Comparison of ENCODE assay signal across 34 cellular contexts in the genomic region with DNA sequence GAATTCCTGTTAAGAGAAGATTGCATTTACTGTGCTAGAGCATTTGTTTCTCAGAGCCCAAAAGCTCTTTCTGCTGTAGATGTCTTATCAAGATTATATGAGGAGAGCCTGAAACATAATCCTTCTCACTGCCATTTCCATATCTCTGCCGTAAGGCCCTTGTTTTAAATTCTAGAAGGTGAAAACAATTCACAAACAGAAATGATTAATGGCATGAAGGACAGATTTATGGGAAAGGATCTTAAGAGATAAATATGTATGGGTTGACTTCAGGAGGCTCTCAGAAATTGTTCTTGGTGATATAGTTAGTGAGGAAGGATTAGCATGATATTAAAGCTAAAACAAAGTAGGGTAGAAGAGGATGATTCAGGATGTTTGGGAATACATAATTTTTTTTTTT. TPM values are rescaled to one million over a fixed set of nuclear protein-coding genes. Genes with fewer than 3 reads are reported as not detected.
"Had no signal": no experiment of that assay in that cellular context is flagged by ENCODE, and none has a peak within 500 bp of the region (broad histone marks: within the 10 kb centered on the region; RNA-seq: fewer than 3 reads in every experiment).

No MANE protein-coding gene starts in this region.

- DNase-seq: activated CD4-positive, alpha-beta memory T cell treated with anti-CD3 and anti-CD28 coated beads for 36 hours; activated CD4-positive, alpha-beta T cell treated with anti-CD3 and anti-CD28 coated beads for 36 hours; activated CD4-positive, alpha-beta T cell treated with anti-CD3 and anti-CD28 coated beads, Interleukin-2, amount 10 ng/mL, durations not matched to agents 24 days and 14 days; activated CD4-positive, CD25-positive, alpha-beta regulatory T cell; activated CD4-positive, CD25-positive, alpha-beta regulatory T cell treated with anti-CD3 and anti-CD28 coated beads, Interleukin-2, amount 50 U/mL, for 72 hours; activated CD8-positive, alpha-beta memory T cell treated with anti-CD3 and anti-CD28 coated beads, Interleukin-2, amount 10 ng/mL, durations not matched to agents 7 days and 5 days; activated CD8-positive, alpha-beta memory T cell treated with anti-CD3 and anti-CD28 coated beads, Interleukin-2, amount 50 U/mL, for 4 hours; activated CD8-positive, alpha-beta T cell treated with anti-CD3 and anti-CD28 coated beads, Interleukin-2, amount 10 ng/mL, durations not matched to agents 7 days and 5 days; activated gamma-delta T cell; activated naive CD4-positive, alpha-beta T cell; activated naive CD4-positive, alpha-beta T cell treated with anti-CD3 and anti-CD28 coated beads, Interleukin-2, amount 10 ng/mL, durations not matched to agents 7 days and 5 days; activated naive CD8-positive, alpha-beta T cell treated with anti-CD3 and anti-CD28 coated beads, Interleukin-2, amount 10 ng/mL, durations not matched to agents 7 days and 5 days; activated T-cell treated with anti-CD3 and anti-CD28 coated beads, Interleukin-2, amount 50 U/mL, for 1 hour; activated T-cell treated with anti-CD3 and anti-CD28 coated beads, Interleukin-2, amount 50 U/mL, for 48 hours; central memory CD4-positive, alpha-beta T cell; cerebellar nuclear complex; dorsolateral prefrontal cortex; effector memory CD4-positive, alpha-beta T cell; endodermal cell; foreskin fibroblast; heart left ventricle; T-helper 17 cell; T1000 had no signal

- H3K4me1 ChIP-seq: ascending aorta, breast epithelium had no signal

- FAIRE-seq: frontal cortex had no signal

- H3K4me3 ChIP-seq: ascending aorta, breast epithelium, cardiac muscle cell, coronary artery, dorsolateral prefrontal cortex, heart left ventricle had no signal

- H3K27me3 ChIP-seq: ascending aorta, breast epithelium, cardiac muscle cell, heart left ventricle had no signal

- H3K27me3 Mint-ChIP-seq: activated CD4-positive, alpha-beta memory T cell treated with anti-CD3 and anti-CD28 coated beads for 36 hours; activated CD4-positive, alpha-beta T cell treated with anti-CD3 and anti-CD28 coated beads for 36 hours; activated CD4-positive, alpha-beta T cell treated with anti-CD3 and anti-CD28 coated beads, Interleukin-2, amount 10 ng/mL, durations not matched to agents 24 days and 14 days; activated CD8-positive, alpha-beta memory T cell treated with anti-CD3 and anti-CD28 coated beads, Interleukin-2, amount 10 ng/mL, durations not matched to agents 7 days and 5 days; activated naive CD4-positive, alpha-beta T cell treated with anti-CD3 and anti-CD28 coated beads, Interleukin-2, amount 10 ng/mL, durations not matched to agents 7 days and 5 days; activated naive CD8-positive, alpha-beta T cell treated with anti-CD3 and anti-CD28 coated beads, Interleukin-2, amount 10 ng/mL, durations not matched to agents 7 days and 5 days had no signal

- ATAC-seq: activated CD4-positive, alpha-beta T cell treated with anti-CD3 and anti-CD28 coated beads for 36 hours; activated CD8-positive, alpha-beta memory T cell treated with anti-CD3 and anti-CD28 coated beads, Interleukin-2, amount 10 ng/mL, durations not matched to agents 7 days and 5 days; activated CD8-positive, alpha-beta T cell treated with anti-CD3 and anti-CD28 coated beads, Interleukin-2, amount 10 ng/mL, durations not matched to agents 7 days and 5 days; activated naive CD4-positive, alpha-beta T cell treated with anti-CD3 and anti-CD28 coated beads, Interleukin-2, amount 50 U/mL, for 72 hours; esophagus mucosa; heart left ventricle; T-helper 17 cell had no signal

- H3K36me3 ChIP-seq: ascending aorta, breast epithelium, cardiac muscle cell, heart left ventricle had no signal

- H3K9me3 ChIP-seq: ascending aorta, breast epithelium had no signal

- H3K9me3 Mint-ChIP-seq: activated CD4-positive, alpha-beta memory T cell treated with anti-CD3 and anti-CD28 coated beads for 36 hours; activated CD4-positive, alpha-beta T cell treated with anti-CD3 and anti-CD28 coated beads, Interleukin-2, amount 10 ng/mL, durations not matched to agents 24 days and 14 days; activated naive CD4-positive, alpha-beta T cell treated with anti-CD3 and anti-CD28 coated beads, Interleukin-2, amount 10 ng/mL, durations not matched to agents 7 days and 5 days; activated naive CD8-positive, alpha-beta T cell treated with anti-CD3 and anti-CD28 coated beads, Interleukin-2, amount 10 ng/mL, durations not matched to agents 7 days and 5 days; dendritic cell treated with granulocyte-macrophage colony-stimulating factor and Interleukin-4, amounts not matched to agents 40 ng/mL and 50 ng/mL, for 4 days; T-helper 2 cell treated with Interferon-gamma antibody and Interleukin-4, amounts not matched to agents 5 μg/mL and 100 μg/mL, for 36 hours had no signal

- H3K27ac Mint-ChIP-seq: activated CD4-positive, alpha-beta memory T cell treated with anti-CD3 and anti-CD28 coated beads for 36 hours; activated CD4-positive, alpha-beta T cell treated with anti-CD3 and anti-CD28 coated beads for 36 hours; activated CD4-positive, alpha-beta T cell treated with anti-CD3 and anti-CD28 coated beads, Interleukin-2, amount 10 ng/mL, durations not matched to agents 24 days and 14 days; activated CD8-positive, alpha-beta memory T cell treated with anti-CD3 and anti-CD28 coated beads, Interleukin-2, amount 10 ng/mL, durations not matched to agents 7 days and 5 days; activated CD8-positive, alpha-beta T cell treated with anti-CD3 and anti-CD28 coated beads, Interleukin-2, amount 10 ng/mL, durations not matched to agents 7 days and 5 days; activated naive CD4-positive, alpha-beta T cell treated with anti-CD3 and anti-CD28 coated beads, Interleukin-2, amount 10 ng/mL, durations not matched to agents 7 days and 5 days; activated naive CD4-positive, alpha-beta T cell treated with anti-CD3 and anti-CD28 coated beads, Interleukin-2, amount 50 U/mL, for 72 hours; activated naive CD8-positive, alpha-beta T cell treated with anti-CD3 and anti-CD28 coated beads, Interleukin-2, amount 10 ng/mL, durations not matched to agents 7 days and 5 days; dendritic cell treated with granulocyte-macrophage colony-stimulating factor and Interleukin-4, amounts not matched to agents 40 ng/mL and 50 ng/mL, for 4 days; endodermal cell; T-helper 17 cell; T-helper 2 cell treated with Interferon-gamma antibody and Interleukin-4, amounts not matched to agents 5 μg/mL and 100 μg/mL, for 36 hours had no signal

- H3K27ac ChIP-seq: ascending aorta, breast epithelium, cardiac muscle cell, coronary artery, dorsolateral prefrontal cortex, heart left ventricle had no signal

- H3K4me1 Mint-ChIP-seq: activated CD4-positive, alpha-beta T cell treated with anti-CD3 and anti-CD28 coated beads for 36 hours; activated CD4-positive, alpha-beta T cell treated with anti-CD3 and anti-CD28 coated beads, Interleukin-2, amount 10 ng/mL, durations not matched to agents 24 days and 14 days; activated CD8-positive, alpha-beta memory T cell treated with anti-CD3 and anti-CD28 coated beads, Interleukin-2, amount 10 ng/mL, durations not matched to agents 7 days and 5 days; activated naive CD4-positive, alpha-beta T cell treated with anti-CD3 and anti-CD28 coated beads, Interleukin-2, amount 10 ng/mL, durations not matched to agents 7 days and 5 days; activated naive CD8-positive, alpha-beta T cell treated with anti-CD3 and anti-CD28 coated beads, Interleukin-2, amount 10 ng/mL, durations not matched to agents 7 days and 5 days; endodermal cell; T-helper 17 cell had no signal

- H3K36me3 Mint-ChIP-seq: activated CD4-positive, alpha-beta memory T cell treated with anti-CD3 and anti-CD28 coated beads for 36 hours; activated CD8-positive, alpha-beta memory T cell treated with anti-CD3 and anti-CD28 coated beads, Interleukin-2, amount 10 ng/mL, durations not matched to agents 7 days and 5 days; activated naive CD4-positive, alpha-beta T cell treated with anti-CD3 and anti-CD28 coated beads, Interleukin-2, amount 10 ng/mL, durations not matched to agents 7 days and 5 days; activated naive CD4-positive, alpha-beta T cell treated with anti-CD3 and anti-CD28 coated beads, Interleukin-2, amount 50 U/mL, for 72 hours; activated naive CD8-positive, alpha-beta T cell treated with anti-CD3 and anti-CD28 coated beads, Interleukin-2, amount 10 ng/mL, durations not matched to agents 7 days and 5 days; brain had no signal

- H3K4me3 Mint-ChIP-seq: activated CD4-positive, alpha-beta memory T cell treated with anti-CD3 and anti-CD28 coated beads for 36 hours; activated CD4-positive, alpha-beta T cell treated with anti-CD3 and anti-CD28 coated beads for 36 hours; activated CD4-positive, alpha-beta T cell treated with anti-CD3 and anti-CD28 coated beads, Interleukin-2, amount 10 ng/mL, durations not matched to agents 24 days and 14 days; activated CD8-positive, alpha-beta memory T cell treated with anti-CD3 and anti-CD28 coated beads, Interleukin-2, amount 10 ng/mL, durations not matched to agents 7 days and 5 days; activated CD8-positive, alpha-beta T cell treated with anti-CD3 and anti-CD28 coated beads, Interleukin-2, amount 10 ng/mL, durations not matched to agents 7 days and 5 days; activated naive CD4-positive, alpha-beta T cell treated with anti-CD3 and anti-CD28 coated beads, Interleukin-2, amount 10 ng/mL, durations not matched to agents 7 days and 5 days; activated naive CD8-positive, alpha-beta T cell treated with anti-CD3 and anti-CD28 coated beads, Interleukin-2, amount 10 ng/mL, durations not matched to agents 7 days and 5 days; brain; dendritic cell treated with granulocyte-macrophage colony-stimulating factor and Interleukin-4, amounts not matched to agents 40 ng/mL and 50 ng/mL, for 4 days; endodermal cell; T-helper 17 cell; T-helper 2 cell treated with Interferon-gamma antibody and Interleukin-4, amounts not matched to agents 5 μg/mL and 100 μg/mL, for 36 hours had no signal

RNA-seq across cellular contexts. Expression of gene PRICKLE1, which starts 40.8 kb away (rescaled TPM):
- total RNA-seq: activated CD4-positive, alpha-beta memory T cell treated with anti-CD3 and anti-CD28 coated beads for 36 hours; activated CD8-positive, alpha-beta memory T cell treated with anti-CD3 and anti-CD28 coated beads for 36 hours; activated naive CD4-positive, alpha-beta T cell treated with anti-CD3 and anti-CD28 coated beads, Interleukin-2, amount 50 U/mL, for 72 hours had no signal
